In the genomic region with DNA sequence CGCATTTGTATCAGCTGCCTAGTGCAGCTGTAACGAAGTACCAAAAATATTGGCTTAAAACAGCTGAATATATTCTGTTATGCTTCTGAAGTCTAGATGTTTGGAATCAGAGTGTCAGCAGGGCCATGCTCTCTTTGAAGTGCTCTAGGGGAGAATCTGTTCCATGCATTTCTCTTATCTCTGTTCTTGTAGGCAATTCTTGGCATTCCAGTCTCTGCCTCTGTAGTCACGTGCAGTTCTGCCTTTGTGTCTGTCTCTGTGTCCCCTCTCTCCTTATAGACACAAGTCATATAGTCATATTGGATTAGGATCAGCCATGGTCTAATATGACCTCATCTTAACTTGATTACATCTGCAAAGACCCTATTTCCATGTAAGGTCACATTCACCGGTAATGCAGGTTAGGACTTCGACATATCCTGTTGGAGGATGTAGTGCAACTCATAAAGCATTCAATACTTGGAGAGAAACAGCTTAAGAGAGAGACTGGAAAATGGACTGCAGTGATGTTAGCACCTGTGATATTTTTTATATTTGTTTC, we compare ENCODE assay signal across 25 cellular contexts. TPM values are rescaled to one million over a fixed set of nuclear protein-coding genes. Genes with fewer than 3 reads are reported as not detected.
"Had no signal": no experiment of that assay in that cellular context is flagged by ENCODE, and none has a peak within 500 bp of the region (broad histone marks: within the 10 kb centered on the region; RNA-seq: fewer than 3 reads in every experiment).

No MANE protein-coding gene starts in this region.

- H3K4me1 ChIP-seq: spleen, upper lobe of right lung had no signal

- H3K27me3 ChIP-seq: spleen, upper lobe of right lung had no signal

- H3K27ac ChIP-seq: spleen, thoracic aorta, upper lobe of right lung, WERI-Rb-1 had no signal

- H3K36me3 ChIP-seq: spleen, thoracic aorta, upper lobe of right lung, WERI-Rb-1 had no signal

- DNase-seq: activated CD4-positive, alpha-beta T cell treated with anti-CD3 and anti-CD28 coated beads for 1 hour; activated CD4-positive, alpha-beta T cell treated with anti-CD3 and anti-CD28 coated beads, Interleukin-2, amount 50 U/mL, for 1 hour; activated CD8-positive, alpha-beta T cell treated with anti-CD3 and anti-CD28 coated beads, Interleukin-2, amount 10 ng/mL, durations not matched to agents 7 days and 5 days; activated gamma-delta T cell treated with Interleukin-2 at 50 U/mL for 16 hours; activated T-cell treated with anti-CD3 and anti-CD28 coated beads, Interleukin-2, amount 50 U/mL, for 1 hour; aorta; caudate nucleus; dermis blood vessel endothelial cell; effector CD8-positive, alpha-beta T cell; erythroblast; foreskin fibroblast; naive thymus-derived CD4-positive, alpha-beta T cell; spleen; stimulated activated CD4-positive, alpha-beta T cell treated with anti-CD3 and anti-CD28 coated beads, Interleukin-4, amount 100 ng/mL, for 24 hours; stimulated activated naive CD4-positive, alpha-beta T cell treated with Interleukin-2 at 50 U/mL for 16 hours; T-cell; upper lobe of right lung; WERI-Rb-1 had no signal

- H3K36me3 Mint-ChIP-seq: activated naive CD4-positive, alpha-beta T cell treated with anti-CD3 and anti-CD28 coated beads, Interleukin-2, amount 50 U/mL, for 24 hours; brain; naive thymus-derived CD4-positive, alpha-beta T cell; T-cell had no signal

- H3K4me3 Mint-ChIP-seq: activated CD8-positive, alpha-beta T cell treated with anti-CD3 and anti-CD28 coated beads, Interleukin-2, amount 10 ng/mL, durations not matched to agents 7 days and 5 days; activated naive CD4-positive, alpha-beta T cell treated with anti-CD3 and anti-CD28 coated beads, Interleukin-2, amount 50 U/mL, for 24 hours; brain; naive thymus-derived CD4-positive, alpha-beta T cell; neural crest cell; T-cell had no signal

- ATAC-seq: activated CD8-positive, alpha-beta T cell treated with anti-CD3 and anti-CD28 coated beads, Interleukin-2, amount 10 ng/mL, durations not matched to agents 7 days and 5 days; naive thymus-derived CD4-positive, alpha-beta T cell; T-cell; upper lobe of right lung had no signal

- H3K27me3 Mint-ChIP-seq: activated naive CD4-positive, alpha-beta T cell treated with anti-CD3 and anti-CD28 coated beads, Interleukin-2, amount 50 U/mL, for 24 hours; brain; naive thymus-derived CD4-positive, alpha-beta T cell; T-cell had no signal

- H3K4me1 Mint-ChIP-seq: activated naive CD4-positive, alpha-beta T cell treated with anti-CD3 and anti-CD28 coated beads, Interleukin-2, amount 50 U/mL, for 24 hours; naive thymus-derived CD4-positive, alpha-beta T cell; neural crest cell; T-cell had no signal

- H3K9me3 Mint-ChIP-seq: brain had no signal

- H3K9me3 ChIP-seq: spleen, thoracic aorta, upper lobe of right lung had no signal

- H3K27ac Mint-ChIP-seq: activated CD8-positive, alpha-beta T cell treated with anti-CD3 and anti-CD28 coated beads, Interleukin-2, amount 10 ng/mL, durations not matched to agents 7 days and 5 days; activated naive CD4-positive, alpha-beta T cell treated with anti-CD3 and anti-CD28 coated beads, Interleukin-2, amount 50 U/mL, for 24 hours; brain; naive thymus-derived CD4-positive, alpha-beta T cell; T-cell had no signal

- H3K4me3 ChIP-seq: spleen, thoracic aorta, upper lobe of right lung had no signal

RNA-seq across cellular contexts. Expression of a gene that starts 18.6 kb away (rescaled TPM):
- total RNA-seq: activated CD8-positive, alpha-beta T cell treated with anti-CD3 and anti-CD28 coated beads, Interleukin-2, amount 10 ng/mL, durations not matched to agents 7 days and 5 days; aorta; dermis blood vessel endothelial cell; naive thymus-derived CD4-positive, alpha-beta T cell; neural crest cell; osteoblast; posterior vena cava; spleen; thoracic aorta had no signal
- polyA plus RNA-seq: fibroblast of lung; naive thymus-derived CD4-positive, alpha-beta T cell; spleen had no signal
